ENCODE assay signal across 24 cellular contexts in the genomic region with DNA sequence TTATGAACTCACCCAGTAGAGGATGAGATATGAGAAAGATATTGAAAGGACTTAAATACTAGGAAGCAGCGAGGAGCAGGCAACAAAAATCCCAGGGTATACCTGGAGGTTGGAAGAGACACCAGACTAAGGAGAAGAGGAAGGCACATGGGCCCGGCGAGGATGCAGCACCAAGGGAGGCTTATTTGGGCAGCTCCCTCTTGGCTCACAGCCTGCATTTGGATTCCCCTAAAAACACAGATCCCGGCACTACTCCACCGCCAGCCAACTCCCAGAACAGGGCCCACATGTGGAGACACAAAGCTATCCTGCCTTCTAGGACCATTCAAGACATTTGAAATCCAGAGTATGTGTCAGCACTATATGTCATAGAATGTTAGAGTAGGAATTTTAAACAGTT.
DNase-seq lines count a peak whose midpoint lies in the region; ATAC-seq, FAIRE-seq and TF ChIP-seq lines count a peak whose summit lies in the region.
"Had no signal": no experiment of that assay in that cellular context is flagged by ENCODE, and none has a peak within 500 bp of the region (broad histone marks: within the 10 kb centered on the region; RNA-seq: fewer than 3 reads in every experiment).

No MANE protein-coding gene starts in this region.

- no peaks in the 10 kb centered on the region; the same call in 2 of the 3 replicates for H3K9me3 Mint-ChIP-seq in GM23338
- H3K9me3 Mint-ChIP-seq in endodermal cell, result no peaks in the 10 kb centered on the region
- no peaks in the 10 kb centered on the region for H3K9me3 Mint-ChIP-seq in neural progenitor cell

- H3K9ac ChIP-seq in endodermal cell (ENCODE audit: extremely low read depth, low read length, poor library complexity, severe bottlenecking) (no peak overlapping the region), neural progenitor cell (no peak overlapping the region)
- H3K9ac ChIP-seq: BLaER1 had no signal

- H3K27ac ChIP-seq in GM23338 (ENCODE audit: low read depth) (no peak overlapping the region), endodermal cell (ENCODE audit: low read depth, low read length) (no peak overlapping the region), neural progenitor cell (no peak overlapping the region)
- H3K27ac ChIP-seq: BLaER1 had no signal

- H3K27ac Mint-ChIP-seq in GM23338 (no peak overlapping the region), endodermal cell (no peak overlapping the region), neural progenitor cell (no peak overlapping the region)
- H3K27ac Mint-ChIP-seq: CD14-positive monocyte; CD4-positive, alpha-beta memory T cell; CD4-positive, CD25-positive, alpha-beta regulatory T cell; CD8-positive, alpha-beta memory T cell had no signal

- H3K27me3 ChIP-seq in GM23338 (ENCODE audit: insufficient read depth) (no peaks in the 10 kb centered on the region), H7 (ENCODE audit: control insufficient read depth, insufficient read depth, low read length) (no peaks in the 10 kb centered on the region), endodermal cell (ENCODE audit: control insufficient read depth, insufficient read depth, low read length, poor library complexity, severe bottlenecking) (peaks cover 38% of the 10 kb centered on the region), neural progenitor cell (no peaks in the 10 kb centered on the region)
- H3K27me3 ChIP-seq: BE2C, BLaER1 had no signal

- peak overlapping the region; percentile 72; the same call in 1 of the 2 replicates for H2AFZ ChIP-seq in GM23338
- no peak overlapping the region for H2AFZ ChIP-seq in neural progenitor cell (replicated peaks)

- H3K36me3 ChIP-seq in GM23338 (ENCODE audit: insufficient read depth), result no peaks in the 10 kb centered on the region
- no peaks in the 10 kb centered on the region for H3K36me3 ChIP-seq in H7 (replicated peaks; ENCODE audit: control insufficient read depth, insufficient read depth, low read length)
- no peaks in the 10 kb centered on the region for H3K36me3 ChIP-seq in endodermal cell (ENCODE audit: control insufficient read depth, insufficient read depth, low read length)
- no peaks in the 10 kb centered on the region for H3K36me3 ChIP-seq in neural progenitor cell
- H3K36me3 ChIP-seq: BE2C, BLaER1 had no signal

- TF ChIP-seq CTCF in GM23338 (conservative IDR thresholded peaks at IDR 0.05; ENCODE audit: low read depth in 2 of 2), result no peak
- no peak for TF ChIP-seq CTCF in endodermal cell (conservative IDR thresholded peaks at IDR 0.05)
- no peak for TF ChIP-seq CTCF in neural progenitor cell (IDR thresholded peaks at IDR 0.05)

- H4K20me1 ChIP-seq in GM23338 (replicated peaks; ENCODE audit: insufficient read depth) (no peaks in the 10 kb centered on the region), neural progenitor cell (ENCODE audit: low read depth) (no peaks in the 10 kb centered on the region)
- H4K20me1 ChIP-seq: BLaER1 had no signal

- no peak overlapping the region for H3K4me3 ChIP-seq in GM23338
- no peak overlapping the region for H3K4me3 ChIP-seq in H7 (ENCODE audit: insufficient read depth, low read depth, low read length)
- no peak overlapping the region for H3K4me3 ChIP-seq in endodermal cell (ENCODE audit: low read length)
- no peak overlapping the region for H3K4me3 ChIP-seq in neural progenitor cell
- H3K4me3 ChIP-seq: BLaER1, GM12878 had no signal

- H3K9me3 ChIP-seq in endodermal cell (ENCODE audit: control insufficient read depth, low read length) (no peaks in the 10 kb centered on the region), neural progenitor cell (ENCODE audit: low read depth) (no peaks in the 10 kb centered on the region)
- H3K9me3 ChIP-seq: BE2C, BLaER1 had no signal

- H3K4me1 ChIP-seq in GM23338 (ENCODE audit: insufficient read depth) (no peaks in the 10 kb centered on the region), endodermal cell (ENCODE audit: control insufficient read depth, insufficient read depth, low read length) (peaks cover 14% of the 10 kb centered on the region), neural progenitor cell (no peaks in the 10 kb centered on the region)
- H3K4me1 ChIP-seq: BE2C had no signal

- FAIRE-seq in frontal cortex (lab: Jason Lieb, UNC), result no peak
- FAIRE-seq: A204.1, D721Med, G401.6, GM12878, GM12892, GM18507 had no signal

- H3F3A ChIP-seq in GM23338 (replicated peaks; ENCODE audit: low read depth) (no peaks in the 10 kb centered on the region), neural progenitor cell (ENCODE audit: low read depth) (no peaks in the 10 kb centered on the region)

- H3K27me3 Mint-ChIP-seq in GM23338 (ENCODE audit: insufficient read depth, low read depth, poor library complexity), result no peaks in the 10 kb centered on the region
- peaks cover 14% of the 10 kb centered on the region for H3K27me3 Mint-ChIP-seq in endodermal cell (ENCODE audit: insufficient read depth)
- no peaks in the 10 kb centered on the region for H3K27me3 Mint-ChIP-seq in neural progenitor cell (ENCODE audit: insufficient read depth, low read depth)
- H3K27me3 Mint-ChIP-seq: CD4-positive, alpha-beta memory T cell; CD4-positive, CD25-positive, alpha-beta regulatory T cell; CD8-positive, alpha-beta memory T cell had no signal

- H3K4me3 Mint-ChIP-seq in GM23338 (no peak overlapping the region), endodermal cell (no peak overlapping the region), neural progenitor cell (no peak overlapping the region)
- H3K4me3 Mint-ChIP-seq: CD14-positive monocyte; CD4-positive, alpha-beta memory T cell; CD4-positive, CD25-positive, alpha-beta regulatory T cell; CD8-positive, alpha-beta memory T cell had no signal

- DNase-seq in GM23338 (ENCODE audit: low spot score) (peak; percentile 21), H7 (peak; percentile 7), endodermal cell (peak; percentile 43), neural progenitor cell (ENCODE audit: low spot score) (peak; percentile 3), NK-92 (lab: John Stamatoyannopoulos, UW; ENCODE audit: unreplicated experiment) (no peak), NOMO-1 treated with DMSO at 0.1 percent for 48 hours (lab: John Stamatoyannopoulos, UW; ENCODE audit: unreplicated experiment) (no peak), frontal cortex (ENCODE audit: low spot score in 2 of 2) (no peak)
- DNase-seq: 8988T; ACHN; BE2C; C1 segment of cervical spinal cord; CD4-positive, alpha-beta memory T cell; CD4-positive, CD25-positive, alpha-beta regulatory T cell; CD8-positive, alpha-beta memory T cell; COR-L47; DMS79 treated with DMSO at 0.1 percent for 48 hours had no signal

- H3K4me1 Mint-ChIP-seq in GM23338 (no peaks in the 10 kb centered on the region), endodermal cell (peaks cover 16% of the 10 kb centered on the region), neural progenitor cell (no peaks in the 10 kb centered on the region)
- H3K4me1 Mint-ChIP-seq: CD14-positive monocyte; CD4-positive, alpha-beta memory T cell; CD4-positive, CD25-positive, alpha-beta regulatory T cell; CD8-positive, alpha-beta memory T cell had no signal

- H3K9me2 ChIP-seq in GM23338 (ENCODE audit: insufficient read depth), result 0 out of 2 replicates have a peak, but pooled peaks cover 5% of the 10 kb centered on the region

- H3K36me3 Mint-ChIP-seq in GM23338 (ENCODE audit: low read depth) (no peaks in the 10 kb centered on the region), endodermal cell (ENCODE audit: low read depth) (no peaks in the 10 kb centered on the region), neural progenitor cell (no peaks in the 10 kb centered on the region)
- H3K36me3 Mint-ChIP-seq: CD14-positive monocyte; CD4-positive, CD25-positive, alpha-beta regulatory T cell; CD8-positive, alpha-beta memory T cell had no signal

- ATAC-seq in GM23338, result peak; percentile 56
- ATAC-seq: GM12878 had no signal

- H3K79me2 ChIP-seq in GM23338 (replicated peaks; ENCODE audit: insufficient read depth) (no peaks in the 10 kb centered on the region), neural progenitor cell (ENCODE audit: low read depth) (no peaks in the 10 kb centered on the region)

- WGBS in endodermal cell (ENCODE audit: insufficient coverage in 1 of 2, insufficient read length in 1 of 2), 2 experiments, result 95 to 100% methylated on average over 3 to 5 of the region's 5 CpGs

- H3K4me2 ChIP-seq in GM23338, result no peak overlapping the region
- H3K4me2 ChIP-seq in neural progenitor cell, result no peak overlapping the region
- H3K4me2 ChIP-seq: BLaER1 had no signal

TF ChIP-seq in GM23338, 12 proteins besides CTCF, POLR2A, EP300 and RAD21 (continues in another document):
- TF ChIP-seq ZNF114 (CRISPR knock-in tag; IDR thresholded peaks at IDR 0.05), result no peak
- no peak for TF ChIP-seq EZH2 (IDR thresholded peaks at IDR 0.05; ENCODE audit: low read depth, unreplicated experiment)
- TF ChIP-seq, protein P1, sequence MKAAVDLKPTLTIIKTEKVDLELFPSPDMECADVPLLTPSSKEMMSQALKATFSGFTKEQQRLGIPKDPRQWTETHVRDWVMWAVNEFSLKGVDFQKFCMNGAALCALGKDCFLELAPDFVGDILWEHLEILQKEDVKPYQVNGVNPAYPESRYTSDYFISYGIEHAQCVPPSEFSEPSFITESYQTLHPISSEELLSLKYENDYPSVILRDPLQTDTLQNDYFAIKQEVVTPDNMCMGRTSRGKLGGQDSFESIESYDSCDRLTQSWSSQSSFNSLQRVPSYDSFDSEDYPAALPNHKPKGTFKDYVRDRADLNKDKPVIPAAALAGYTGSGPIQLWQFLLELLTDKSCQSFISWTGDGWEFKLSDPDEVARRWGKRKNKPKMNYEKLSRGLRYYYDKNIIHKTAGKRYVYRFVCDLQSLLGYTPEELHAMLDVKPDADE (IDR thresholded peaks at IDR 0.05), result no peak

Comparison
In these comparisons a context has a peak if more than half of its experiments do, and no peak if none do; other contexts are left out.
1. DNase-seq: peak in GM23338 (single experiment), H7 (single experiment), endodermal cell (single experiment) and neural progenitor cell (single experiment); none in NK-92 (single experiment), NOMO-1 treated with DMSO at 0.1 percent for 48 hours (single experiment) and frontal cortex (0 of 2).